ENCODE assay signal across 15 cellular contexts in genomic region chr10:132445516-132446194, GRCh38. TPM values are rescaled to one million over a fixed set of nuclear protein-coding genes. Genes with fewer than 3 reads are reported as not detected.
DNase-seq lines count a peak whose midpoint lies in the region; ATAC-seq and TF ChIP-seq lines count a peak whose summit lies in the region.
"Had no signal": no experiment of that assay in that cellular context is flagged by ENCODE, and none has a peak within 500 bp of the region (broad histone marks: within the 10 kb centered on the region; RNA-seq: fewer than 3 reads in every experiment).

No MANE protein-coding gene starts in this region.

- H3K9ac ChIP-seq in Karpas-422 (ENCODE audit: low read length) (peak overlapping the region; percentile 24; the same call in 1 of the 2 replicates), neural progenitor cell (no peak overlapping the region)

- peaks cover 26% of the 10 kb centered on the region for H3F3A ChIP-seq in neural progenitor cell (ENCODE audit: low read depth)

- H3K4me3 ChIP-seq in Karpas-422 (ENCODE audit: low read length) (no peak overlapping the region), neural progenitor cell (no peak overlapping the region)
- H3K4me3 ChIP-seq: gastrocnemius medialis had no signal

- CTCF ChIA-PET in activated CD4-positive, alpha-beta T cell treated with anti-CD3 and anti-CD28 coated beads for 36 hours (lab: Charles Lee) = interaction anchor here (0.9 kb wide), 1 partner anchor 227 kb away, joined by 3 read pairs; no protein-coding TSS in a partner anchor

- H3K4me1 Mint-ChIP-seq in activated CD4-positive, alpha-beta T cell treated with anti-CD3 and anti-CD28 coated beads for 36 hours = peaks cover 31% of the 10 kb centered on the region
- peaks cover 30% of the 10 kb centered on the region for H3K4me1 Mint-ChIP-seq in activated naive CD8-positive, alpha-beta T cell treated with anti-CD3 and anti-CD28 coated beads, Interleukin-2, amount 50 U/mL, for 24 hours
- H3K4me1 Mint-ChIP-seq in neural progenitor cell = peaks cover 29% of the 10 kb centered on the region
- peaks cover 27 to 56% of the 10 kb centered on the region in 2 donors for H3K4me1 Mint-ChIP-seq in stimulated activated naive B cell treated with anti-CD40 and anti-IgM and Interleukin-4, amounts not matched to agents 10 μg/mL and 1 μg/mL and 100 μg/mL, for 72 hours

- H3K79me2 ChIP-seq in Karpas-422 (ENCODE audit: low read length) (no peaks in the 10 kb centered on the region), neural progenitor cell (ENCODE audit: low read depth) (no peaks in the 10 kb centered on the region)

- no peaks in the 10 kb centered on the region for H3K9me2 ChIP-seq in Karpas-422 (replicated peaks; ENCODE audit: insufficient read depth, low read length)

- H3K9me3 ChIP-seq in Karpas-422 (ENCODE audit: low read length) (no peaks in the 10 kb centered on the region), neural progenitor cell (ENCODE audit: low read depth) (no peaks in the 10 kb centered on the region)
- H3K9me3 ChIP-seq: gastrocnemius medialis had no signal

- H3K27me3 ChIP-seq in Karpas-422 (ENCODE audit: low read length) = no peaks in the 10 kb centered on the region
- H3K27me3 ChIP-seq in neural progenitor cell = no peaks in the 10 kb centered on the region
- H3K27me3 ChIP-seq: gastrocnemius medialis had no signal

- H3K27ac Mint-ChIP-seq in activated CD4-positive, alpha-beta T cell treated with anti-CD3 and anti-CD28 coated beads for 36 hours = peak overlapping the region; percentile 55
- peak overlapping the region; percentile 13 for H3K27ac Mint-ChIP-seq in activated naive CD8-positive, alpha-beta T cell treated with anti-CD3 and anti-CD28 coated beads, Interleukin-2, amount 50 U/mL, for 24 hours
- peak overlapping the region; percentile 75 for H3K27ac Mint-ChIP-seq in neural progenitor cell
- H3K27ac Mint-ChIP-seq in stimulated activated naive B cell treated with anti-CD40 and anti-IgM and Interleukin-4, amounts not matched to agents 10 μg/mL and 1 μg/mL and 100 μg/mL, for 72 hours = no peak overlapping the region

- DNase-seq in activated CD4-positive, alpha-beta T cell treated with anti-CD3 and anti-CD28 coated beads for 36 hours = no peak
- no peak for DNase-seq in activated CD4-positive, alpha-beta T cell treated with anti-CD3 and anti-CD28 coated beads for 4 hours
- DNase-seq in Karpas-422 (no peak), neural progenitor cell (ENCODE audit: low spot score) (no peak), SK-N-DZ (ENCODE audit: low spot score) (no peak)
- no peak for DNase-seq in activated naive CD8-positive, alpha-beta T cell treated with anti-CD3 and anti-CD28 coated beads, Interleukin-2, amount 50 U/mL, for 24 hours
- no peak for DNase-seq in stimulated activated naive B cell treated with anti-CD40 and anti-IgM and Interleukin-4, amounts not matched to agents 10 μg/mL and 1 μg/mL and 100 μg/mL, for 72 hours
- DNase-seq: ACHN; anterior cingulate cortex; effector CD4-positive, alpha-beta T cell; gastrocnemius medialis; NCI-H1694 treated with DMSO at 0.1 percent for 48 hours; NK-92 treated with Interleukin-12 subunit alpha and Interleukin-12 subunit beta, amount 100 ng/mL, for 24 hours; SW 1271 had no signal

- H4K20me1 ChIP-seq in Karpas-422 (ENCODE audit: insufficient read depth, low read depth, low read length) (no peaks in the 10 kb centered on the region), neural progenitor cell (ENCODE audit: low read depth) (no peaks in the 10 kb centered on the region)

- no peaks in the 10 kb centered on the region for H3K36me3 Mint-ChIP-seq in activated CD4-positive, alpha-beta T cell treated with anti-CD3 and anti-CD28 coated beads for 36 hours (ENCODE audit: low read depth)
- no peaks in the 10 kb centered on the region for H3K36me3 Mint-ChIP-seq in activated naive CD8-positive, alpha-beta T cell treated with anti-CD3 and anti-CD28 coated beads, Interleukin-2, amount 50 U/mL, for 24 hours (ENCODE audit: low read depth)
- peaks cover 3% of the 10 kb centered on the region for H3K36me3 Mint-ChIP-seq in neural progenitor cell
- H3K36me3 Mint-ChIP-seq in stimulated activated naive B cell treated with anti-CD40 and anti-IgM and Interleukin-4, amounts not matched to agents 10 μg/mL and 1 μg/mL and 100 μg/mL, for 72 hours = no peaks in the 10 kb centered on the region

- no peak overlapping the region for H3K27ac ChIP-seq in Karpas-422 (ENCODE audit: low read length)
- H3K27ac ChIP-seq in neural progenitor cell = no peak overlapping the region
- H3K27ac ChIP-seq: gastrocnemius medialis had no signal

- ATAC-seq in activated CD4-positive, alpha-beta T cell treated with anti-CD3 and anti-CD28 coated beads for 36 hours = no peak
- no peak for ATAC-seq in activated naive CD8-positive, alpha-beta T cell treated with anti-CD3 and anti-CD28 coated beads, Interleukin-2, amount 50 U/mL, for 24 hours
- no peak for ATAC-seq in GM18511 (IDR thresholded peaks at IDR 0.05; ENCODE audit: unreplicated experiment)
- ATAC-seq in stimulated activated naive B cell treated with anti-CD40 and anti-IgM and Interleukin-4, amounts not matched to agents 10 μg/mL and 1 μg/mL and 100 μg/mL, for 72 hours (replicated peaks) = no peak
- ATAC-seq: gastrocnemius medialis had no signal

- intact Hi-C loops in activated CD4-positive, alpha-beta T cell treated with anti-CD3 and anti-CD28 coated beads for 36 hours (cut with DNase I, micrococcal nuclease) = loop anchor here (2.0 to 5.0 kb wide), 7 partner anchors 33 to 545 kb away; partner anchors contain the start of genes BNIP3 (in 1 of the 2) and PPP2R2D (in 1 of the 2)

- H3K4me1 ChIP-seq in Karpas-422 (ENCODE audit: low read length) = peaks cover 33% of the 10 kb centered on the region
- H3K4me1 ChIP-seq in neural progenitor cell = peaks cover 27% of the 10 kb centered on the region

- H3K27me3 Mint-ChIP-seq in activated CD4-positive, alpha-beta T cell treated with anti-CD3 and anti-CD28 coated beads for 36 hours = no peaks in the 10 kb centered on the region
- H3K27me3 Mint-ChIP-seq in activated naive CD8-positive, alpha-beta T cell treated with anti-CD3 and anti-CD28 coated beads, Interleukin-2, amount 50 U/mL, for 24 hours = no peaks in the 10 kb centered on the region
- peaks cover 14% of the 10 kb centered on the region for H3K27me3 Mint-ChIP-seq in neural progenitor cell (ENCODE audit: insufficient read depth, low read depth)
- no peaks in the 10 kb centered on the region for H3K27me3 Mint-ChIP-seq in stimulated activated naive B cell treated with anti-CD40 and anti-IgM and Interleukin-4, amounts not matched to agents 10 μg/mL and 1 μg/mL and 100 μg/mL, for 72 hours

- no peak overlapping the region for H3K4me3 Mint-ChIP-seq in activated CD4-positive, alpha-beta T cell treated with anti-CD3 and anti-CD28 coated beads for 36 hours
- no peak overlapping the region for H3K4me3 Mint-ChIP-seq in activated naive CD8-positive, alpha-beta T cell treated with anti-CD3 and anti-CD28 coated beads, Interleukin-2, amount 50 U/mL, for 24 hours
- peak overlapping the region; percentile 41 for H3K4me3 Mint-ChIP-seq in neural progenitor cell
- no peak overlapping the region for H3K4me3 Mint-ChIP-seq in stimulated activated naive B cell treated with anti-CD40 and anti-IgM and Interleukin-4, amounts not matched to agents 10 μg/mL and 1 μg/mL and 100 μg/mL, for 72 hours

- H3K9me3 Mint-ChIP-seq in activated CD4-positive, alpha-beta T cell treated with anti-CD3 and anti-CD28 coated beads for 36 hours (ENCODE audit: low read depth) = no peaks in the 10 kb centered on the region
- no peaks in the 10 kb centered on the region for H3K9me3 Mint-ChIP-seq in activated naive CD8-positive, alpha-beta T cell treated with anti-CD3 and anti-CD28 coated beads, Interleukin-2, amount 50 U/mL, for 24 hours
- H3K9me3 Mint-ChIP-seq in neural progenitor cell = no peaks in the 10 kb centered on the region
- H3K9me3 Mint-ChIP-seq in stimulated activated naive B cell treated with anti-CD40 and anti-IgM and Interleukin-4, amounts not matched to agents 10 μg/mL and 1 μg/mL and 100 μg/mL, for 72 hours = no peaks in the 10 kb centered on the region

- POLR2A ChIA-PET in activated CD4-positive, alpha-beta T cell treated with anti-CD3 and anti-CD28 coated beads for 36 hours (lab: Charles Lee) = interaction anchor here (0.5 kb wide), 1 partner anchor 48 kb away, joined by 3 read pairs; no protein-coding TSS in a partner anchor

- H3K4me2 ChIP-seq in Karpas-422 (ENCODE audit: low read depth, low read length, poor library complexity, severe bottlenecking) (no peak overlapping the region), neural progenitor cell (peak overlapping the region; percentile 45)

- no peak for TF ChIP-seq CTCF in neural progenitor cell (IDR thresholded peaks at IDR 0.05)

- H2AFZ ChIP-seq in Karpas-422 (ENCODE audit: low read length) (no peak overlapping the region), neural progenitor cell (replicated peaks) (no peak overlapping the region)

- H3K36me3 ChIP-seq in Karpas-422 (ENCODE audit: insufficient read depth, low read length) (no peaks in the 10 kb centered on the region), neural progenitor cell (no peaks in the 10 kb centered on the region)
- H3K36me3 ChIP-seq: gastrocnemius medialis had no signal

RNA-seq across cellular contexts. Expression of gene PWWP2B, which starts 48.7 kb away (rescaled TPM):
- total RNA-seq in activated CD4-positive, alpha-beta T cell treated with anti-CD3 and anti-CD28 coated beads for 36 hours = 1 to 10 TPM; 2.4 to 2.9 TPM
- total RNA-seq in Karpas-422 (2014; rRNA removed; shearing (Covaris generic); ENCODE audit: low replicate concordance) = 1.4 and 3.7 TPM in 2 replicates
- total RNA-seq in neural progenitor cell (ENCODE audit: low replicate concordance) = 0.34 and 1.5 TPM in 2 replicates
- 12.2 and 18.0 TPM in 2 replicates for polyA plus RNA-seq in SK-N-DZ (2014; cell fraction: cytosol; rRNA removed)
- 20.1 and 20.9 TPM in 2 replicates for polyA plus RNA-seq in SK-N-DZ (2014; cell fraction: nucleus; rRNA removed)
